In genomic region chr3:192187485-192188051, GRCh38 we compare ENCODE assay signal across 23 cellular contexts.
DNase-seq lines count a peak whose midpoint lies in the region; ATAC-seq and TF ChIP-seq lines count a peak whose summit lies in the region.
"Had no signal": no experiment of that assay in that cellular context is flagged by ENCODE, and none has a peak within 500 bp of the region (broad histone marks: within the 10 kb centered on the region; RNA-seq: fewer than 3 reads in every experiment).

No MANE protein-coding gene starts in this region.

- H2AFZ ChIP-seq in PC-9 (no peak overlapping the region), fibroblast of lung (ENCODE audit: low read length) (no peak overlapping the region)
- H2AFZ ChIP-seq: GM23248 had no signal

- no peaks in the 10 kb centered on the region for H4K20me1 ChIP-seq in PC-9 (ENCODE audit: insufficient read depth)
- no peaks in the 10 kb centered on the region for H4K20me1 ChIP-seq in fibroblast of lung (ENCODE audit: control insufficient read depth, extremely low read depth, insufficient read depth, low read length)
- H4K20me1 ChIP-seq: BLaER1 had no signal

- TF ChIP-seq POLR2A in breast epithelium (IDR thresholded peaks at IDR 0.05) (no peak), sigmoid colon (IDR thresholded peaks at IDR 0.05) (no peak)

- H3K36me3 ChIP-seq in breast epithelium (no peaks in the 10 kb centered on the region), PC-9 (ENCODE audit: low read depth) (no peaks in the 10 kb centered on the region), fibroblast of lung (ENCODE audit: control insufficient read depth, insufficient read depth, low read length) (no peaks in the 10 kb centered on the region), sigmoid colon (no peaks in the 10 kb centered on the region)
- H3K36me3 ChIP-seq: BLaER1, pancreas, SJCRH30, transverse colon had no signal

- H3K9me3 ChIP-seq in breast epithelium (no peaks in the 10 kb centered on the region), PC-9 (ENCODE audit: insufficient read depth, low read depth) (no peaks in the 10 kb centered on the region), fibroblast of lung (ENCODE audit: control insufficient read depth, insufficient read depth, low read depth, low read length) (no peaks in the 10 kb centered on the region), sigmoid colon (no peaks in the 10 kb centered on the region)
- H3K9me3 ChIP-seq: BLaER1, pancreas, SJCRH30, transverse colon had no signal

- no peak for ATAC-seq in stimulated activated memory B cell treated with anti-CD40 and anti-IgM and Interleukin-4, amounts not matched to agents 10 μg/mL and 1 μg/mL and 100 μg/mL, for 72 hours
- no peak for ATAC-seq in GM18867 (IDR thresholded peaks at IDR 0.05; ENCODE audit: unreplicated experiment)

- H3K4me1 Mint-ChIP-seq in MCF 10A (ENCODE audit: insufficient read depth, unreplicated experiment) = peaks cover 6% of the 10 kb centered on the region
- peaks cover 8% of the 10 kb centered on the region for H3K4me1 Mint-ChIP-seq in stimulated activated memory B cell treated with anti-CD40 and anti-IgM and Interleukin-4, amounts not matched to agents 10 μg/mL and 1 μg/mL and 100 μg/mL, for 72 hours
- H3K4me1 Mint-ChIP-seq: central memory CD8-positive, alpha-beta T cell had no signal

- H3K36me3 Mint-ChIP-seq in MCF 10A (ENCODE audit: insufficient read depth, unreplicated experiment) = no peaks in the 10 kb centered on the region
- no peaks in the 10 kb centered on the region for H3K36me3 Mint-ChIP-seq in stimulated activated memory B cell treated with anti-CD40 and anti-IgM and Interleukin-4, amounts not matched to agents 10 μg/mL and 1 μg/mL and 100 μg/mL, for 72 hours
- H3K36me3 Mint-ChIP-seq: activated CD4-positive, alpha-beta memory T cell treated with anti-CD3 and anti-CD28 coated beads for 36 hours; activated naive CD8-positive, alpha-beta T cell treated with anti-CD3 and anti-CD28 coated beads for 36 hours had no signal

- H3K4me3 Mint-ChIP-seq in MCF 10A (ENCODE audit: unreplicated experiment) = peak overlapping the region; percentile 0
- H3K4me3 Mint-ChIP-seq in stimulated activated memory B cell treated with anti-CD40 and anti-IgM and Interleukin-4, amounts not matched to agents 10 μg/mL and 1 μg/mL and 100 μg/mL, for 72 hours = peak overlapping the region; percentile 3
- H3K4me3 Mint-ChIP-seq: activated CD4-positive, alpha-beta memory T cell treated with anti-CD3 and anti-CD28 coated beads for 36 hours; activated naive CD8-positive, alpha-beta T cell treated with anti-CD3 and anti-CD28 coated beads for 36 hours; central memory CD8-positive, alpha-beta T cell; dendritic cell treated with granulocyte-macrophage colony-stimulating factor and Interleukin-4, amounts not matched to agents 40 ng/mL and 50 ng/mL, for 4 days; T-helper 1 cell treated with Interleukin-12 subunit alpha and Interleukin-12 subunit beta and Interleukin-4 antibody, amounts not matched to agents 30 μg/mL and 1 μg/mL, for 36 hours had no signal

- CTCF ChIA-PET in MCF 10A (lab: Yijun Ruan, JAX) = interaction anchor here (0.5 to 4.5 kb wide), 26 partner anchors 9 to 1543 kb away, joined by 3 to 54 read pairs (median 4); no protein-coding TSS in a partner anchor
- CTCF ChIA-PET in PC-9 (lab: Charles Lee) = interaction anchor here (0.9 to 2.0 kb wide), 3 partner anchors 235 to 257 kb away, joined by 3 to 7 read pairs (median 7); no protein-coding TSS in a partner anchor

- no peaks in the 10 kb centered on the region for H3F3A ChIP-seq in PC-9 (ENCODE audit: insufficient read depth, low read depth)

- H3K79me2 ChIP-seq in PC-9 (ENCODE audit: low read depth) (no peaks in the 10 kb centered on the region), fibroblast of lung (ENCODE audit: control insufficient read depth, insufficient read depth, low read length) (no peaks in the 10 kb centered on the region)

- H3K4me3 ChIP-seq in breast epithelium = no peak overlapping the region
- H3K4me3 ChIP-seq in PC-9 = no peak overlapping the region
- H3K4me3 ChIP-seq in fibroblast of lung (replicated peaks in 1 of 4; ENCODE audit: control extremely low read depth in 1 of 4, insufficient read depth in 1 of 4, low read depth in 3 of 4, low read length in 4 of 4) = no peak overlapping the region
- no peak overlapping the region for H3K4me3 ChIP-seq in sigmoid colon
- H3K4me3 ChIP-seq: BLaER1, GM23248, lung, pancreas, SJCRH30, smooth muscle cell, transverse colon had no signal

- no peak for TF ChIP-seq EP300 in sigmoid colon (IDR thresholded peaks at IDR 0.05)

- H3K4me1 ChIP-seq in breast epithelium (no peaks in the 10 kb centered on the region), PC-9 (replicated peaks; ENCODE audit: insufficient read depth) (no peaks in the 10 kb centered on the region), fibroblast of lung (ENCODE audit: control insufficient read depth, extremely low read depth, insufficient read depth, low read length) (no peaks in the 10 kb centered on the region), sigmoid colon (no peaks in the 10 kb centered on the region)
- H3K4me1 ChIP-seq: BLaER1, pancreas, SJCRH30, transverse colon had no signal

- H3K4me2 ChIP-seq in PC-9 (peak overlapping the region; percentile 57; the same call in 1 of the 2 replicates), fibroblast of lung (ENCODE audit: extremely low read depth, insufficient read depth, low read length) (no peak overlapping the region)
- H3K4me2 ChIP-seq: BLaER1, smooth muscle cell had no signal

- no TSS peak for BruUV-seq in MCF 10A (replicated peaks; lab: Mats Ljungman, UMichigan)
- no TSS peak for BruUV-seq in PC-9 (replicated peaks; lab: Mats Ljungman, UMichigan)

- H3K9ac ChIP-seq in fibroblast of lung (ENCODE audit: insufficient read depth, low read length) = no peak overlapping the region
- H3K9ac ChIP-seq: BLaER1, GM23248 had no signal

- no peak for DNase-seq in MCF 10A (ENCODE audit: unreplicated experiment)
- DNase-seq in breast epithelium (ENCODE audit: low spot score in 2 of 2) = no peak
- DNase-seq in PC-9 = no peak
- DNase-seq in fibroblast of lung (ENCODE audit: low read depth in 2 of 2) = peak; percentile 4 to 16
- DNase-seq in sigmoid colon = no peak
- DNase-seq in cardiac septum (ENCODE audit: low spot score) = no peak
- DNase-seq: DMS79 treated with DMSO at 0.1 percent for 48 hours, kidney, NCI-H1105 treated with DMSO at 0.1 percent for 48 hours had no signal

- intact Hi-C loops in MCF 10A (cut with micrococcal nuclease) (loop anchor here (1.0 to 10.0 kb wide), 3 partner anchors 236 to 773 kb away; no protein-coding TSS in a partner anchor), breast epithelium (cut with DNase I; ENCODE audit: low total_unique reads) (no loop called here), PC-9 (cut with micrococcal nuclease; ENCODE audit: unreplicated experiment) (loop anchor here (2.0 to 10.0 kb wide), 3 partner anchors 235 to 773 kb away; no protein-coding TSS in a partner anchor), sigmoid colon (cut with DNase I) (loop anchor here (5.0 to 10.0 kb wide), 2 partner anchors 227 to 255 kb away; no protein-coding TSS in a partner anchor), cardiac septum (cut with DNase I) (no loop called here)

- H3K27me3 ChIP-seq in breast epithelium = no peaks in the 10 kb centered on the region
- H3K27me3 ChIP-seq in PC-9 (ENCODE audit: insufficient read depth, low read depth) = no peaks in the 10 kb centered on the region
- no peaks in the 10 kb centered on the region for H3K27me3 ChIP-seq in fibroblast of lung (ENCODE audit: control insufficient read depth, insufficient read depth, low read length)
- no peaks in the 10 kb centered on the region for H3K27me3 ChIP-seq in sigmoid colon
- H3K27me3 ChIP-seq: BLaER1, pancreas, SJCRH30, transverse colon had no signal

- POLR2A ChIA-PET in MCF 10A (lab: Yijun Ruan, JAX) (interaction anchor here (0.6 to 2.3 kb wide), 5 partner anchors 26 to 610 kb away, joined by 3 to 8 read pairs (median 3); no protein-coding TSS in a partner anchor), PC-9 (lab: Charles Lee; ENCODE audit: unreplicated experiment) (no interaction called here)

- no peaks in the 10 kb centered on the region for H3K9me2 ChIP-seq in PC-9 (ENCODE audit: insufficient read depth)

- no peaks in the 10 kb centered on the region for H3K9me3 Mint-ChIP-seq in MCF 10A (ENCODE audit: unreplicated experiment)
- no peaks in the 10 kb centered on the region for H3K9me3 Mint-ChIP-seq in stimulated activated memory B cell treated with anti-CD40 and anti-IgM and Interleukin-4, amounts not matched to agents 10 μg/mL and 1 μg/mL and 100 μg/mL, for 72 hours
- H3K9me3 Mint-ChIP-seq: activated CD4-positive, alpha-beta memory T cell treated with anti-CD3 and anti-CD28 coated beads for 36 hours; activated naive CD8-positive, alpha-beta T cell treated with anti-CD3 and anti-CD28 coated beads for 36 hours; dendritic cell treated with granulocyte-macrophage colony-stimulating factor and Interleukin-4, amounts not matched to agents 40 ng/mL and 50 ng/mL, for 4 days; T-helper 1 cell treated with Interleukin-12 subunit alpha and Interleukin-12 subunit beta and Interleukin-4 antibody, amounts not matched to agents 30 μg/mL and 1 μg/mL, for 36 hours had no signal

- WGBS in sigmoid colon, 2 donors = 34 to 47% methylated on average over 4 of the region's 4 CpGs

- no peak overlapping the region for H3K27ac ChIP-seq in breast epithelium
- no peak overlapping the region for H3K27ac ChIP-seq in PC-9
- no peak overlapping the region for H3K27ac ChIP-seq in fibroblast of lung (ENCODE audit: insufficient read depth, low read length)
- no peak overlapping the region for H3K27ac ChIP-seq in sigmoid colon
- H3K27ac ChIP-seq: BLaER1, GM23248, pancreas, SJCRH30, transverse colon had no signal

- no peak overlapping the region for H3K27ac Mint-ChIP-seq in MCF 10A (ENCODE audit: low read depth, unreplicated experiment)
- no peak overlapping the region for H3K27ac Mint-ChIP-seq in stimulated activated memory B cell treated with anti-CD40 and anti-IgM and Interleukin-4, amounts not matched to agents 10 μg/mL and 1 μg/mL and 100 μg/mL, for 72 hours
- H3K27ac Mint-ChIP-seq: activated CD4-positive, alpha-beta memory T cell treated with anti-CD3 and anti-CD28 coated beads for 36 hours; activated naive CD8-positive, alpha-beta T cell treated with anti-CD3 and anti-CD28 coated beads for 36 hours; dendritic cell treated with granulocyte-macrophage colony-stimulating factor and Interleukin-4, amounts not matched to agents 40 ng/mL and 50 ng/mL, for 4 days; T-helper 1 cell treated with Interleukin-12 subunit alpha and Interleukin-12 subunit beta and Interleukin-4 antibody, amounts not matched to agents 30 μg/mL and 1 μg/mL, for 36 hours had no signal

- no peaks in the 10 kb centered on the region for H3K27me3 Mint-ChIP-seq in MCF 10A (ENCODE audit: insufficient read depth, unreplicated experiment)
- H3K27me3 Mint-ChIP-seq in stimulated activated memory B cell treated with anti-CD40 and anti-IgM and Interleukin-4, amounts not matched to agents 10 μg/mL and 1 μg/mL and 100 μg/mL, for 72 hours = peaks cover 9% of the 10 kb centered on the region
- H3K27me3 Mint-ChIP-seq: activated CD4-positive, alpha-beta memory T cell treated with anti-CD3 and anti-CD28 coated beads for 36 hours; central memory CD8-positive, alpha-beta T cell; dendritic cell treated with granulocyte-macrophage colony-stimulating factor and Interleukin-4, amounts not matched to agents 40 ng/mL and 50 ng/mL, for 4 days had no signal

- no peak for TF ChIP-seq CTCF in MCF 10A (IDR thresholded peaks at IDR 0.05; ENCODE audit: unreplicated experiment)
- no peak for TF ChIP-seq CTCF in breast epithelium (IDR thresholded peaks at IDR 0.05)
- TF ChIP-seq CTCF in PC-9 (conservative IDR thresholded peaks at IDR 0.05) = no peak
- no peak for TF ChIP-seq CTCF in fibroblast of lung (conservative IDR thresholded peaks at IDR 0.05 in 1 of 2, IDR thresholded peaks at IDR 0.05 in 1 of 2; ENCODE audit: low read depth in 1 of 2, low read length in 2 of 2)
- TF ChIP-seq CTCF in sigmoid colon (IDR thresholded peaks at IDR 0.05) = no peak

Comparison
In these comparisons a context has a peak if more than half of its experiments do, and no peak if none do; other contexts are left out.
1. intact Hi-C loops: an anchor here in MCF 10A (1.0 to 10.0 kb wide), PC-9 (2.0 to 10.0 kb wide) and sigmoid colon (5.0 to 10.0 kb wide); none called in breast epithelium and cardiac septum.
2. DNase-seq: peak in fibroblast of lung (2 of 2); none in MCF 10A (single experiment), breast epithelium (0 of 2), PC-9 (0 of 2), sigmoid colon (single experiment) and cardiac septum (single experiment).